8 cellular contexts compared by ENCODE assay signal in genomic region chr1:85464497-85465098, GRCh38. TPM values are rescaled to one million over a fixed set of nuclear protein-coding genes. Genes with fewer than 3 reads are reported as not detected.
DNase-seq lines count a peak whose midpoint lies in the region; ATAC-seq and TF ChIP-seq lines count a peak whose summit lies in the region.

No MANE protein-coding gene starts in this region.

- peaks cover 0 to 25% of the 10 kb centered on the region in 2 donors for H3K4me1 ChIP-seq in right atrium auricular region

- H3K27ac ChIP-seq in right atrium auricular region: peak overlapping the region; percentile 71 to 72

- peak overlapping the region; percentile 68 to 71 for H3K4me3 ChIP-seq in right atrium auricular region

- no peak for TF ChIP-seq CTCF in right atrium auricular region (IDR thresholded peaks at IDR 0.05)

- ATAC-seq in GM18909 (IDR thresholded peaks at IDR 0.05; ENCODE audit: poor library complexity, unreplicated experiment) (peak; percentile 61), HG03280 (IDR thresholded peaks at IDR 0.05; ENCODE audit: unreplicated experiment) (peak; percentile 48), HG03097 (IDR thresholded peaks at IDR 0.05; ENCODE audit: low FRiP score, unreplicated experiment) (no peak)

- H3K9me3 ChIP-seq in right atrium auricular region: no peaks in the 10 kb centered on the region

- DNase-seq in Ammon's horn (ENCODE audit: low spot score) (peak; percentile 35), NCI-H82 treated with DMSO at 0.1 percent for 48 hours (lab: John Stamatoyannopoulos, UW; ENCODE audit: unreplicated experiment) (peak; percentile 50), anterior cingulate cortex (lab: John Stamatoyannopoulos, UW) (peak in 50 of 58 donors; percentile 21 to 85 (median 60)), right atrium auricular region (ENCODE audit: low spot score) (peak; percentile 60), posterior vena cava (ENCODE audit: low spot score) (peak; percentile 91)

- H3K36me3 ChIP-seq in right atrium auricular region: no peaks in the 10 kb centered on the region

- intact Hi-C loops in posterior vena cava (cut with DNase I): loop anchor here in 1 of 2 donors (10.0 kb wide), 2 partner anchors 120 to 130 kb away; partner anchors contain the start of gene CCN1

- no peaks in the 10 kb centered on the region for H3K27me3 ChIP-seq in right atrium auricular region

RNA-seq across cellular contexts. Expression of gene DDAH1, which starts 0.4 kb away (rescaled TPM):
- 10 to 100 TPM; 10.8 to 18.3 TPM for total RNA-seq in right atrium auricular region
- 10 to 100 TPM; 31.8 to 46.1 TPM for total RNA-seq in posterior vena cava

Comparison
In these comparisons a context has a peak if more than half of its experiments do, and no peak if none do; other contexts are left out.
1. DNase-seq: peak in every context shown above with its lines; median percentile 91 in posterior vena cava; 60 in anterior cingulate cortex; 60 in right atrium auricular region; 50 in NCI-H82 treated with DMSO at 0.1 percent for 48 hours; 35 in Ammon's horn.